1 cellular context compared by ENCODE assay signal in genomic region chr1:25472494-25472893, GRCh38.
TF ChIP-seq lines count a peak whose summit lies in the region.

No MANE protein-coding gene starts in this region.

TF ChIP-seq in GM12878, 131 proteins besides CTCF, POLR2A, EP300 and RAD21:
- TF ChIP-seq RAD51 (IDR thresholded peaks at IDR 0.05) (peak; percentile 51; the same call in 1 of the 2 replicates), IKZF2 (IDR thresholded peaks at IDR 0.05) (peak; percentile 58 to 60; a peak in 2 of 4 replicates), POLR2AphosphoS2 (IDR thresholded peaks at IDR 0.05; ENCODE audit: low read depth, low read length) (no peak), BHLHE40 (IDR thresholded peaks at IDR 0.05; ENCODE audit: borderline replicate concordance in 1 of 2, low read depth in 2 of 2, low read length in 1 of 2) (peak; percentile 66 to 82; a peak in 3 of 4 replicates), NBN (IDR thresholded peaks at IDR 0.05) (peak; percentile 42; the same call in 1 of the 2 replicates), ZNF24 (IDR thresholded peaks at IDR 0.05) (peak; percentile 16; the same call in 1 of the 2 replicates), ZSCAN29 (IDR thresholded peaks at IDR 0.05) (peak; percentile 45; the same call in 1 of the 2 replicates), MXI1 (IDR thresholded peaks at IDR 0.05; ENCODE audit: low read depth, low read length) (peak; percentile 54), RELB (IDR thresholded peaks at IDR 0.05; ENCODE audit: low read depth) (peak; percentile 78), MTA2 (IDR thresholded peaks at IDR 0.05; ENCODE audit: low read depth) (peak; percentile 64; the same call in 1 of the 2 replicates), SMARCA5 (IDR thresholded peaks at IDR 0.05) (0 out of 2 replicates have a peak, but pooled peaks have one; percentile 17), POU2F2 (IDR thresholded peaks at IDR 0.05; ENCODE audit: borderline replicate concordance, low read depth, low read length) (peak; percentile 76; the same call in 1 of the 3 replicates), CEBPB (IDR thresholded peaks at IDR 0.05; ENCODE audit: borderline replicate concordance in 1 of 2, low read depth in 2 of 2, low read length in 2 of 2) (no peak), ZNF207 (IDR thresholded peaks at IDR 0.05; ENCODE audit: borderline replicate concordance) (no peak), RUNX3 (IDR thresholded peaks at IDR 0.05; ENCODE audit: low read length) (0 out of 2 replicates have a peak, but pooled peaks have one; percentile 21), TCF12 (IDR thresholded peaks at IDR 0.05; ENCODE audit: low read depth, low read length) (peak; percentile 94), YY1 (IDR thresholded peaks at IDR 0.05; ENCODE audit: low read depth, low read length) (0 out of 2 replicates have a peak, but pooled peaks have one; percentile 37), ATF7 (IDR thresholded peaks at IDR 0.05; ENCODE audit: low read depth) (peak; percentile 58), SKIL (IDR thresholded peaks at IDR 0.05; ENCODE audit: low read depth, poor library complexity, severe bottlenecking) (peak; percentile 26), KAT2A (conservative IDR thresholded peaks at IDR 0.05; ENCODE audit: control insufficient read depth, low read depth, low read length) (no peak), BACH1 (IDR thresholded peaks at IDR 0.05; ENCODE audit: borderline replicate concordance) (peak; percentile 31; the same call in 1 of the 2 replicates), IKZF1 (conservative IDR thresholded peaks at IDR 0.05) (peak; percentile 55), ZNF687 (IDR thresholded peaks at IDR 0.05) (peak; percentile 56), TBL1XR1 (IDR thresholded peaks at IDR 0.05; ENCODE audit: low read depth, low read length) (no peak), RCOR1 (conservative IDR thresholded peaks at IDR 0.05; ENCODE audit: low read depth, low read length) (no peak), MYB (IDR thresholded peaks at IDR 0.05; ENCODE audit: borderline replicate concordance, low read depth, low read length) (no peak), NR2F1 (conservative IDR thresholded peaks at IDR 0.05) (peak; percentile 93), KLF5 (IDR thresholded peaks at IDR 0.05; ENCODE audit: partially characterized antibody) (no peak), PAX8 (IDR thresholded peaks at IDR 0.05) (0 out of 2 replicates have a peak, but pooled peaks have one; percentile 28), DPF2 (IDR thresholded peaks at IDR 0.05) (peak; percentile 74)
- TF ChIP-seq, protein P1, sequence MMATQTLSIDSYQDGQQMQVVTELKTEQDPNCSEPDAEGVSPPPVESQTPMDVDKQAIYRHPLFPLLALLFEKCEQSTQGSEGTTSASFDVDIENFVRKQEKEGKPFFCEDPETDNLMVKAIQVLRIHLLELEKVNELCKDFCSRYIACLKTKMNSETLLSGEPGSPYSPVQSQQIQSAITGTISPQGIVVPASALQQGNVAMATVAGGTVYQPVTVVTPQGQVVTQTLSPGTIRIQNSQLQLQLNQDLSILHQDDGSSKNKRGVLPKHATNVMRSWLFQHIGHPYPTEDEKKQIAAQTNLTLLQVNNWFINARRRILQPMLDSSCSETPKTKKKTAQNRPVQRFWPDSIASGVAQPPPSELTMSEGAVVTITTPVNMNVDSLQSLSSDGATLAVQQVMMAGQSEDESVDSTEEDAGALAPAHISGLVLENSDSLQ (IDR thresholded peaks at IDR 0.05) = peak; percentile 60; the same call in 1 of the 2 replicates
- TF ChIP-seq, protein P2, sequence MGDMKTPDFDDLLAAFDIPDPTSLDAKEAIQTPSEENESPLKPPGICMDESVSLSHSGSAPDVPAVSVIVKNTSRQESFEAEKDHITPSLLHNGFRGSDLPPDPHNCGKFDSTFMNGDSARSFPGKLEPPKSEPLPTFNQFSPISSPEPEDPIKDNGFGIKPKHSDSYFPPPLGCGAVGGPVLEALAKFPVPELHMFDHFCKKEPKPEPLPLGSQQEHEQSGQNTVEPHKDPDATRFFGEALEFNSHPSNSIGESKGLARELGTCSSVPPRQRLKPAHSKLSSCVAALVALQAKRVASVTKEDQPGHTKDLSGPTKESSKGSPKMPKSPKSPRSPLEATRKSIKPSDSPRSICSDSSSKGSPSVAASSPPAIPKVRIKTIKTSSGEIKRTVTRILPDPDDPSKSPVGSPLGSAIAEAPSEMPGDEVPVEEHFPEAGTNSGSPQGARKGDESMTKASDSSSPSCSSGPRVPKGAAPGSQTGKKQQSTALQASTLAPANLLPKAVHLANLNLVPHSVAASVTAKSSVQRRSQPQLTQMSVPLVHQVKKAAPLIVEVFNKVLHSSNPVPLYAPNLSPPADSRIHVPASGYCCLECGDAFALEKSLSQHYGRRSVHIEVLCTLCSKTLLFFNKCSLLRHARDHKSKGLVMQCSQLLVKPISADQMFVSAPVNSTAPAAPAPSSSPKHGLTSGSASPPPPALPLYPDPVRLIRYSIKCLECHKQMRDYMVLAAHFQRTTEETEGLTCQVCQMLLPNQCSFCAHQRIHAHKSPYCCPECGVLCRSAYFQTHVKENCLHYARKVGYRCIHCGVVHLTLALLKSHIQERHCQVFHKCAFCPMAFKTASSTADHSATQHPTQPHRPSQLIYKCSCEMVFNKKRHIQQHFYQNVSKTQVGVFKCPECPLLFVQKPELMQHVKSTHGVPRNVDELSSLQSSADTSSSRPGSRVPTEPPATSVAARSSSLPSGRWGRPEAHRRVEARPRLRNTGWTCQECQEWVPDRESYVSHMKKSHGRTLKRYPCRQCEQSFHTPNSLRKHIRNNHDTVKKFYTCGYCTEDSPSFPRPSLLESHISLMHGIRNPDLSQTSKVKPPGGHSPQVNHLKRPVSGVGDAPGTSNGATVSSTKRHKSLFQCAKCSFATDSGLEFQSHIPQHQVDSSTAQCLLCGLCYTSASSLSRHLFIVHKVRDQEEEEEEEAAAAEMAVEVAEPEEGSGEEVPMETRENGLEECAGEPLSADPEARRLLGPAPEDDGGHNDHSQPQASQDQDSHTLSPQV (IDR thresholded peaks at IDR 0.05) = 0 out of 2 replicates have a peak, but pooled peaks have one; percentile 46
